14 cellular contexts compared by ENCODE assay signal in genomic region chr4:184397516-184398163, GRCh38.
A peak's percentile ranks its signal among the peaks of the same experiment; 100 is the strongest.
DNase-seq lines count a peak whose midpoint lies in the region; ATAC-seq and TF ChIP-seq lines count a peak whose summit lies in the region.
"Had no signal": no experiment of that assay in that cellular context is flagged by ENCODE, and none has a peak within 500 bp of the region (broad histone marks: within the 10 kb centered on the region; RNA-seq: fewer than 3 reads in every experiment).

No MANE protein-coding gene starts in this region.

- H3K36me3 ChIP-seq in adrenal gland (replicated peaks in 1 of 2) (peaks cover 0 to 43% of the 10 kb centered on the region in 2 donors), right atrium auricular region (peaks cover 39% of the 10 kb centered on the region), stomach (peaks cover 42 to 95% (median 87%) of the 10 kb centered on the region in 4 donors)

- no peaks in the 10 kb centered on the region for H3K9me3 ChIP-seq in adrenal gland (replicated peaks in 1 of 3)
- H3K9me3 ChIP-seq in right atrium auricular region = no peaks in the 10 kb centered on the region
- H3K9me3 ChIP-seq in stomach = no peaks in the 10 kb centered on the region
- H3K9me3 ChIP-seq: A549, suprapubic skin had no signal

- POLR2A ChIA-PET in activated CD4-positive, alpha-beta T cell treated with anti-CD3 and anti-CD28 coated beads for 36 hours (lab: Charles Lee) = no interaction called here

- H3K27ac Mint-ChIP-seq in activated CD4-positive, alpha-beta T cell treated with anti-CD3 and anti-CD28 coated beads for 36 hours = peak overlapping the region; percentile 29

- H3K4me1 Mint-ChIP-seq in activated CD4-positive, alpha-beta T cell treated with anti-CD3 and anti-CD28 coated beads for 36 hours = peaks cover 34% of the 10 kb centered on the region

- TF ChIP-seq CTCF in adrenal gland (IDR thresholded peaks at IDR 0.05) (no peak), right atrium auricular region (IDR thresholded peaks at IDR 0.05) (no peak), stomach (IDR thresholded peaks at IDR 0.05) (no peak)

- no peak for ATAC-seq in activated CD4-positive, alpha-beta T cell treated with anti-CD3 and anti-CD28 coated beads for 36 hours
- ATAC-seq in GM21423 (IDR thresholded peaks at IDR 0.05; ENCODE audit: unreplicated experiment) (no peak), GM18909 (IDR thresholded peaks at IDR 0.05; ENCODE audit: poor library complexity, unreplicated experiment) (no peak), HG02798 (IDR thresholded peaks at IDR 0.05; ENCODE audit: poor library complexity, unreplicated experiment) (no peak)
- ATAC-seq: A549 had no signal

- intact Hi-C loops in activated CD4-positive, alpha-beta T cell treated with anti-CD3 and anti-CD28 coated beads for 36 hours (cut with DNase I, micrococcal nuclease) = no loop called here
- intact Hi-C loops in adrenal gland (cut with DNase I) (no loop called here), stomach (cut with DNase I; ENCODE audit: low total_unique reads) (no loop called here)

- DNase-seq in activated CD4-positive, alpha-beta T cell treated with anti-CD3 and anti-CD28 coated beads for 36 hours = no peak
- no peak for DNase-seq in activated CD4-positive, alpha-beta T cell treated with anti-CD3 and anti-CD28 coated beads, Interleukin-2, amount 50 U/mL, for 48 hours
- DNase-seq in adrenal gland (peak; percentile 58 to 77 (median 72)), right atrium auricular region (ENCODE audit: low spot score) (no peak), stomach (no peak)
- DNase-seq: activated naive CD8-positive, alpha-beta T cell treated with anti-CD3 and anti-CD28 coated beads for 36 hours; COR-L47; NCI-H2029; SHP77 had no signal

- no peaks in the 10 kb centered on the region for H3K27me3 ChIP-seq in adrenal gland
- H3K27me3 ChIP-seq in right atrium auricular region = no peaks in the 10 kb centered on the region
- no peaks in the 10 kb centered on the region for H3K27me3 ChIP-seq in stomach
- H3K27me3 ChIP-seq: suprapubic skin had no signal

- H3K27me3 Mint-ChIP-seq in activated CD4-positive, alpha-beta T cell treated with anti-CD3 and anti-CD28 coated beads for 36 hours = no peaks in the 10 kb centered on the region
- H3K27me3 Mint-ChIP-seq: activated naive CD8-positive, alpha-beta T cell treated with anti-CD3 and anti-CD28 coated beads for 36 hours had no signal

- H3K4me3 ChIP-seq in adrenal gland (no peak overlapping the region), right atrium auricular region (no peak overlapping the region), stomach (no peak overlapping the region)
- H3K4me3 ChIP-seq: A549, suprapubic skin had no signal

- no peak overlapping the region for H3K4me3 Mint-ChIP-seq in activated CD4-positive, alpha-beta T cell treated with anti-CD3 and anti-CD28 coated beads for 36 hours
- H3K4me3 Mint-ChIP-seq: activated naive CD8-positive, alpha-beta T cell treated with anti-CD3 and anti-CD28 coated beads for 36 hours had no signal

- no peak for TF ChIP-seq EP300 in stomach (IDR thresholded peaks at IDR 0.05)

- peaks cover 81% of the 10 kb centered on the region for H3K36me3 Mint-ChIP-seq in activated CD4-positive, alpha-beta T cell treated with anti-CD3 and anti-CD28 coated beads for 36 hours (ENCODE audit: low read depth)

- TF ChIP-seq POLR2A in adrenal gland (IDR thresholded peaks at IDR 0.05) (no peak), stomach (IDR thresholded peaks at IDR 0.05) (no peak)

- no peaks in the 10 kb centered on the region for H3K9me3 Mint-ChIP-seq in activated CD4-positive, alpha-beta T cell treated with anti-CD3 and anti-CD28 coated beads for 36 hours (ENCODE audit: low read depth)
- H3K9me3 Mint-ChIP-seq: activated naive CD8-positive, alpha-beta T cell treated with anti-CD3 and anti-CD28 coated beads for 36 hours had no signal

- H3K4me1 ChIP-seq in adrenal gland (replicated peaks in 1 of 2) (peaks cover 23 to 57% of the 10 kb centered on the region in 2 donors), right atrium auricular region (peaks cover 0 to 59% of the 10 kb centered on the region in 2 donors), stomach (peaks cover 7 to 80% (median 28%) of the 10 kb centered on the region in 4 donors)

- WGBS in adrenal gland, 4 donors = 49 to 60% (median 56%) methylated on average over 6 of the region's 6 CpGs
- 56 to 69% (median 64%) methylated on average over 6 of the region's 6 CpGs for WGBS in stomach, 5 donors

- CTCF ChIA-PET in activated CD4-positive, alpha-beta T cell treated with anti-CD3 and anti-CD28 coated beads for 36 hours (lab: Charles Lee) = no interaction called here

- H3K27ac ChIP-seq in adrenal gland (peak overlapping the region; percentile 14 to 93 (median 76)), right atrium auricular region (peak overlapping the region; percentile 49 to 79), stomach (peak overlapping the region in 4 of 5 donors; percentile 37 to 76 (median 60))
- H3K27ac ChIP-seq: A549, suprapubic skin had no signal

Comparison
In these comparisons a context has a peak if more than half of its experiments do, and no peak if none do; other contexts are left out.
1. DNase-seq: peak in adrenal gland (7 of 7); none in activated CD4-positive, alpha-beta T cell treated with anti-CD3 and anti-CD28 coated beads for 36 hours (single experiment), activated CD4-positive, alpha-beta T cell treated with anti-CD3 and anti-CD28 coated beads, Interleukin-2, amount 50 U/mL, for 48 hours (0 of 2), right atrium auricular region (single experiment) and stomach (single experiment).
2. Peak in every context shown above with its lines, with median percentiles within 50 percentile points of each other: H3K27ac ChIP-seq.